Comparison of ENCODE assay signal across 21 cellular contexts in genomic region chr4:111681270-111681669, GRCh38.
"Had no signal": no experiment of that assay in that cellular context is flagged by ENCODE, and none has a peak within 500 bp of the region (broad histone marks: within the 10 kb centered on the region; RNA-seq: fewer than 3 reads in every experiment).

No MANE protein-coding gene starts in this region.

- ATAC-seq: foreskin keratinocyte, gastroesophageal sphincter, heart left ventricle, left colon, left lobe of liver, lower lobe of right lung had no signal

- H3K4me3 ChIP-seq: coronary artery, dorsolateral prefrontal cortex, esophagus muscularis mucosa, gastroesophageal sphincter, heart left ventricle, hepatocyte, left ventricle myocardium inferior, lower lobe of right lung had no signal

- H2AFZ ChIP-seq: hepatocyte had no signal

- H3K4me1 ChIP-seq: foreskin keratinocyte, gastroesophageal sphincter, lower lobe of right lung had no signal

- H3K36me3 ChIP-seq: esophagus muscularis mucosa, gastroesophageal sphincter, heart left ventricle, left ventricle myocardium inferior, lower lobe of right lung had no signal

- DNase-seq: dermis blood vessel endothelial cell; dorsolateral prefrontal cortex; effector CD4-positive, alpha-beta T cell; effector memory CD4-positive, alpha-beta T cell; foreskin keratinocyte; heart left ventricle; hypothalamus; immature natural killer cell; islet precursor cell; kidney; kidney glomerular epithelial cell; left colon; left ventricle myocardium inferior; lower lobe of right lung; mesenchymal stem cell; midbrain had no signal

- H3K27ac Mint-ChIP-seq: immature natural killer cell had no signal

- H3K27me3 ChIP-seq: esophagus muscularis mucosa, foreskin keratinocyte, gastroesophageal sphincter, heart left ventricle, hepatocyte had no signal

- H3K27ac ChIP-seq: coronary artery, dorsolateral prefrontal cortex, esophagus muscularis mucosa, foreskin keratinocyte, gastroesophageal sphincter, heart left ventricle, hepatocyte, left ventricle myocardium inferior, lower lobe of right lung had no signal

- H3K4me3 Mint-ChIP-seq: immature natural killer cell had no signal

- H3K4me1 Mint-ChIP-seq: immature natural killer cell had no signal

- H3K79me2 ChIP-seq: hepatocyte had no signal

- H3K36me3 Mint-ChIP-seq: immature natural killer cell had no signal

- H3K4me2 ChIP-seq: hepatocyte had no signal

- H3K9me3 ChIP-seq: esophagus muscularis mucosa, gastroesophageal sphincter, left ventricle myocardium inferior, lower lobe of right lung had no signal
